2 cellular contexts compared by ENCODE assay signal in the genomic region with DNA sequence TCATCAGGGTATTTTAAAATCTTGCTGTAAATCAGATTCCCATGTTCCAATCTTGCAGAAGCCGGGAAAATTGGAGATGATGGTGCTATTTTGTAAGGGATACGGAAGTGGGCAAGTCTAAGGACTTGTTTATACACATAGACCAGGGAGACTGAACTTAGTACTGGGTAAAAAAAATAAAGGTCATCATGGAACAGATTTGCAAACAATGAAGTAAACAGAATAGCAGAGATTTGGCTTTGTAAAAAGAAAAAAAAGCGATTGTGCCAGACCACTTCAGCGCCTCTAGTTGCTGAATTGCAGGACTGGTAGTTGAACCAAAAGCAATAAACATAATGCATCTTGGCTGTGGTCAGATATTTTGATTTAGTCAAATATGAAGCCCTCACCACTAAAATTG.
TF ChIP-seq lines count a peak whose summit lies in the region.

No MANE protein-coding gene starts in this region.

TF ChIP-seq in liver, 16 proteins besides CTCF, POLR2A, EP300 and RAD21:
- TF ChIP-seq NR2F2 (IDR thresholded peaks at IDR 0.05) (no peak), TAF1 (conservative IDR thresholded peaks at IDR 0.05) (no peak), YY1 (IDR thresholded peaks at IDR 0.05) (no peak), HNF4G (IDR thresholded peaks at IDR 0.05) (no peak), EGR1 (IDR thresholded peaks at IDR 0.05; ENCODE audit: low read depth in 2 of 2) (peak in 1 of 2 donors; percentile 24), RXRA (IDR thresholded peaks at IDR 0.05) (peak in 1 of 2 donors; percentile 28), HNF4A (conservative IDR thresholded peaks at IDR 0.05) (peak in 1 of 2 donors; percentile 64), FOXA2 (IDR thresholded peaks at IDR 0.05) (no peak)
- TF ChIP-seq, protein P1, sequence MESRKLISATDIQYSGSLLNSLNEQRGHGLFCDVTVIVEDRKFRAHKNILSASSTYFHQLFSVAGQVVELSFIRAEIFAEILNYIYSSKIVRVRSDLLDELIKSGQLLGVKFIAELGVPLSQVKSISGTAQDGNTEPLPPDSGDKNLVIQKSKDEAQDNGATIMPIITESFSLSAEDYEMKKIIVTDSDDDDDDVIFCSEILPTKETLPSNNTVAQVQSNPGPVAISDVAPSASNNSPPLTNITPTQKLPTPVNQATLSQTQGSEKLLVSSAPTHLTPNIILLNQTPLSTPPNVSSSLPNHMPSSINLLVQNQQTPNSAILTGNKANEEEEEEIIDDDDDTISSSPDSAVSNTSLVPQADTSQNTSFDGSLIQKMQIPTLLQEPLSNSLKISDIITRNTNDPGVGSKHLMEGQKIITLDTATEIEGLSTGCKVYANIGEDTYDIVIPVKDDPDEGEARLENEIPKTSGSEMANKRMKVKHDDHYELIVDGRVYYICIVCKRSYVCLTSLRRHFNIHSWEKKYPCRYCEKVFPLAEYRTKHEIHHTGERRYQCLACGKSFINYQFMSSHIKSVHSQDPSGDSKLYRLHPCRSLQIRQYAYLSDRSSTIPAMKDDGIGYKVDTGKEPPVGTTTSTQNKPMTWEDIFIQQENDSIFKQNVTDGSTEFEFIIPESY (IDR thresholded peaks at IDR 0.05) = peak; percentile 14

TF ChIP-seq in HepG2, 621 proteins besides CTCF, POLR2A, EP300 and RAD21:
- TF ChIP-seq ZNF747 (CRISPR knock-in tag; IDR thresholded peaks at IDR 0.05; ENCODE audit: borderline replicate concordance) = no peak
TF ChIP-seq in HepG2: peak in this region for 0.
